ENCODE assay signal across 8 cellular contexts in the genomic region with DNA sequence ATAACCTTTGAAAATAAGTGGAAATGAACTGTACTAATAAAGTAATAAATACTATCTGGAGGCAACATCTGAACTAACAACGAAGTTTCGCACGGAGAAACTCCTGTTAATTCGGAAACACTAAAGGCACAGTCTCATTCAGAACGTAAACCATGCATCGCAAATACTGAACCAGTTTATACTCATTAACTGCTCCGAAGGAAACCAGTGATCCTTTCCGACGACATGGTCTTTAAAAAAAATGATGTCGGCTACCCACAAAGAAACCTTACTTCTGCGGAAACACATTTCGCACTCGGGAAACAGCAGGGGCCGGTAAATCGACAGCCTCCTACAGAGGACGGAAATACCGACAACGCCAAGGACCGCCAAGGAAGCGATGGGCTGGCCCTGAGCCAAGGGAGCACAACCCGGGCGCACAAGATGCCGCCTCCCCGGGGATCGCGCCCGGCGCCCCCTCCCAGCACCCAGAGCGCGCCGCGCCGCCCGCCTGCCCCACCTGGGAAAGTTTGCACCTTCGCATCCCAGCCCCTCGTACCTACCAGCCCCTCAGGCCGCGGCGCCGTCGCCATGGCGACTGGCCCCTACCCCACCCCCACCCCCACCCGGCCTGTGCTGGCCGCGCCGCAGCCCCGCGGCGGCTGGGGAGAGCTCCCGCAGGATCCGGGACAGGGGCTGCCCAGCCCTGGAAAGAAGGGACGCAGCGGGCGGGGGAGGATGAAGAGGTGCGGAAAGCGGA. TPM values are rescaled to one million over a fixed set of nuclear protein-coding genes. Genes with fewer than 3 reads are reported as not detected.
A peak's percentile ranks its signal among the peaks of the same experiment; 100 is the strongest.
DNase-seq lines count a peak whose midpoint lies in the region; ATAC-seq and TF ChIP-seq lines count a peak whose summit lies in the region.

No MANE protein-coding gene starts in this region.

- H3K27ac ChIP-seq in A673 (ENCODE audit: low read depth, low read length, poor library complexity, severe bottlenecking), result peak overlapping the region; percentile 96
- H3K27ac ChIP-seq in colonic mucosa, result peak overlapping the region; percentile 96
- H3K27ac ChIP-seq in left lung, result peak overlapping the region; percentile 85 to 93

- H3K27me3 ChIP-seq in A673 (replicated peaks; ENCODE audit: insufficient read depth, low read depth, low read length, poor library complexity) (no peaks in the 10 kb centered on the region), colonic mucosa (no peaks in the 10 kb centered on the region), left lung (no peaks in the 10 kb centered on the region)

- intact Hi-C loops in A673 (cut with micrococcal nuclease; ENCODE audit: unreplicated experiment) (no loop called here), colonic mucosa (cut with DNase I) (no loop called here), left lung (cut with DNase I) (no loop called here)

- DNase-seq in A673 (ENCODE audit: low spot score), result peak; percentile 96
- DNase-seq in NCI-H460 (ENCODE audit: extremely low read depth, low read depth), result peak; percentile 56
- DNase-seq in activated CD4-positive, alpha-beta T cell treated with anti-CD3 and anti-CD28 coated beads for 4 hours, result peak; percentile 70 to 78
- DNase-seq in colonic mucosa, result peak; percentile 86
- DNase-seq in left lung, result peak; percentile 73 to 93
- peak; percentile 66 for DNase-seq in stimulated activated CD4-positive, alpha-beta T cell treated with anti-CD3 and anti-CD28 coated beads, Interleukin-2, amount 100 ng/mL, for 4 hours (ENCODE audit: low read depth)

- peaks cover 17% of the 10 kb centered on the region for H3K4me1 ChIP-seq in A673 (ENCODE audit: insufficient read depth, low read length, poor library complexity, severe bottlenecking)
- peaks cover 9% of the 10 kb centered on the region for H3K4me1 ChIP-seq in colonic mucosa
- peaks cover 6 to 44% of the 10 kb centered on the region in 2 donors for H3K4me1 ChIP-seq in left lung

- BruUV-seq in A673 (replicated peaks; lab: Mats Ljungman, UMichigan), result TSS peak; percentile 41

- H3K9me3 ChIP-seq in A673 (ENCODE audit: low read depth, low read length, poor library complexity, severe bottlenecking) (no peaks in the 10 kb centered on the region), colonic mucosa (no peaks in the 10 kb centered on the region), left lung (no peaks in the 10 kb centered on the region)

- H3K9ac ChIP-seq in colonic mucosa (ENCODE audit: low read depth in 2 of 2, low read length in 2 of 2), result peak overlapping the region; percentile 86 to 89

- peak; percentile 45 for ATAC-seq in GM18909 (IDR thresholded peaks at IDR 0.05; ENCODE audit: poor library complexity, unreplicated experiment)
- peak; percentile 43 for ATAC-seq in HG03196 (IDR thresholded peaks at IDR 0.05; ENCODE audit: unreplicated experiment)
- ATAC-seq in left lung, result peak; percentile 64

- peak overlapping the region; percentile 68 for H3K4me3 ChIP-seq in A673 (ENCODE audit: low read depth, low read length, poor library complexity, severe bottlenecking)
- peak overlapping the region; percentile 95 for H3K4me3 ChIP-seq in colonic mucosa
- H3K4me3 ChIP-seq in left lung, result peak overlapping the region; percentile 78 to 87

- CTCF ChIA-PET in A673 (lab: Charles Lee), result interaction anchor here (1.0 kb wide), 1 partner anchor 42 kb away, joined by 3 read pairs; no protein-coding TSS in a partner anchor

- no peak for TF ChIP-seq CTCF in A673 (conservative IDR thresholded peaks at IDR 0.05; ENCODE audit: low read depth, low read length)
- TF ChIP-seq CTCF in colonic mucosa (IDR thresholded peaks at IDR 0.05), result no peak
- TF ChIP-seq CTCF in left lung (IDR thresholded peaks at IDR 0.05), result no peak

- POLR2A ChIA-PET in A673 (lab: Charles Lee; ENCODE audit: low non-redundant PET), result interaction anchor here (0.5 kb wide), 1 partner anchor 1216 kb away, joined by 3 read pairs; no protein-coding TSS in a partner anchor

- H3K36me3 ChIP-seq in A673 (ENCODE audit: insufficient read depth, low read length, poor library complexity, severe bottlenecking) (peaks cover 6% of the 10 kb centered on the region), colonic mucosa (no peaks in the 10 kb centered on the region), left lung (no peaks in the 10 kb centered on the region)

RNA-seq across cellular contexts. Expression of a gene that starts 0.7 kb away (rescaled TPM):
- total RNA-seq in A673 (2021) (114 TPM in 2 replicates), colonic mucosa (100 to 1,000 TPM in 1 of 2 donors, 10 to 100 TPM in 1; 77.4 to 118 TPM), left lung (10 to 100 TPM; 71.6 to 85.7 TPM)
- total RNA-seq in NCI-H460 (2014; rRNA removed; shearing (Covaris generic)), result 86.2 and 89.3 TPM in 2 replicates
- polyA plus RNA-seq in NCI-H460 (2014; cell fraction: nucleus; rRNA removed), result 47.5 and 62.5 TPM in 2 replicates

RNA-seq across cellular contexts. Expression of a gene that starts 37.6 kb away (rescaled TPM):
- total RNA-seq in A673 (2021), result 1,502 and 1,533 TPM in 2 replicates
- total RNA-seq in NCI-H460 (2014; rRNA removed; shearing (Covaris generic)), result 4,417 and 5,544 TPM in 2 replicates
- polyA plus RNA-seq in NCI-H460 (2014; cell fraction: nucleus; rRNA removed), result 43.0 and 169 TPM in 2 replicates
- total RNA-seq in colonic mucosa, result 100 to 1,000 TPM; 867 to 934 TPM
- total RNA-seq in left lung, result 1,000 to 10,000 TPM in 1 of 2 donors, 100 to 1,000 TPM in 1; 941 to 1,081 TPM

RNA-seq across cellular contexts. Expression of a gene that starts 41.7 kb away (rescaled TPM):
- total RNA-seq in A673 (2021) (17.0 and 19.1 TPM in 2 replicates), colonic mucosa (10 to 100 TPM; 10.6 to 19.8 TPM), left lung (10 to 100 TPM; 11.1 to 12.7 TPM)
- 25.1 and 37.2 TPM in 2 replicates for total RNA-seq in NCI-H460 (2014; rRNA removed; shearing (Covaris generic))
- polyA plus RNA-seq in NCI-H460 (2014; cell fraction: nucleus; rRNA removed), result 6.1 and 12.7 TPM in 2 replicates

RNA-seq across cellular contexts. Expression of a gene that starts 43.7 kb away (rescaled TPM):
- total RNA-seq in A673 (2021) (7.1 and 8.9 TPM in 2 replicates), colonic mucosa (1 to 10 TPM; 1.3 to 2.5 TPM), left lung (10 to 100 TPM; 18.3 to 28.9 TPM)
- total RNA-seq in NCI-H460 (2014; rRNA removed; shearing (Covaris generic)), result 2.6 and 2.7 TPM in 2 replicates
- 1.5 and 1.8 TPM in 2 replicates for polyA plus RNA-seq in NCI-H460 (2014; cell fraction: nucleus; rRNA removed)

Comparison
In these comparisons a context has a peak if more than half of its experiments do, and no peak if none do; other contexts are left out.
1. Peak in every context shown above with its lines: DNase-seq, ATAC-seq, H3K4me3 ChIP-seq and H3K27ac ChIP-seq.